In genomic region chr17:45227101-45227591, GRCh38 we compare ENCODE assay signal across 8 cellular contexts. TPM values are rescaled to one million over a fixed set of nuclear protein-coding genes. Genes with fewer than 3 reads are reported as not detected.
DNase-seq lines count a peak whose midpoint lies in the region; ATAC-seq and TF ChIP-seq lines count a peak whose summit lies in the region.

No MANE protein-coding gene starts in this region.

- intact Hi-C loops in CD8-positive, alpha-beta T cell (cut with DNase I, micrococcal nuclease) = loop anchor here in 1 of 2 experiments (2.0 to 5.0 kb wide), 2 partner anchors 35 to 78 kb away; partner anchors contain the start of genes HEXIM1 and SPATA32
- intact Hi-C loops in activated T-helper 2 cell treated with anti-CD3 and anti-CD28 coated beads, Interferon-gamma antibody, Interleukin-2, Interleukin-4, amounts not matched to agents 10 μg/mL and 5 μg/mL and 100 μg/mL, durations not matched to agents 14 hours and 24 hours and 36 hours (cut with micrococcal nuclease) = no loop called here

- peak overlapping the region; percentile 84 for H3K4me3 ChIP-seq in CD8-positive, alpha-beta T cell (ENCODE audit: low read depth, low read length)
- H3K4me3 ChIP-seq in muscle layer of colon (ENCODE audit: low read depth in 1 of 2, low read length in 2 of 2) = no peak overlapping the region

- H3K4me1 Mint-ChIP-seq in CD8-positive, alpha-beta T cell (ENCODE audit: low read depth) = peaks cover 70% of the 10 kb centered on the region
- peaks cover 72% of the 10 kb centered on the region for H3K4me1 Mint-ChIP-seq in activated T-helper 2 cell treated with anti-CD3 and anti-CD28 coated beads, Interferon-gamma antibody, Interleukin-2, Interleukin-4, amounts not matched to agents 10 μg/mL and 5 μg/mL and 100 μg/mL, durations not matched to agents 14 hours and 24 hours and 36 hours (ENCODE audit: low read depth)

- H3K9ac ChIP-seq in muscle layer of colon (ENCODE audit: low read length) = no peak overlapping the region

- H3K27me3 Mint-ChIP-seq in CD8-positive, alpha-beta T cell (ENCODE audit: low read depth) = no peaks in the 10 kb centered on the region
- no peaks in the 10 kb centered on the region for H3K27me3 Mint-ChIP-seq in activated T-helper 2 cell treated with anti-CD3 and anti-CD28 coated beads, Interferon-gamma antibody, Interleukin-2, Interleukin-4, amounts not matched to agents 10 μg/mL and 5 μg/mL and 100 μg/mL, durations not matched to agents 14 hours and 24 hours and 36 hours (ENCODE audit: low read depth)

- peak overlapping the region; percentile 100 for H3K27ac Mint-ChIP-seq in CD8-positive, alpha-beta T cell
- H3K27ac Mint-ChIP-seq in activated T-helper 2 cell treated with anti-CD3 and anti-CD28 coated beads, Interferon-gamma antibody, Interleukin-2, Interleukin-4, amounts not matched to agents 10 μg/mL and 5 μg/mL and 100 μg/mL, durations not matched to agents 14 hours and 24 hours and 36 hours = peak overlapping the region; percentile 97

- H3K9me3 Mint-ChIP-seq in CD8-positive, alpha-beta T cell = no peaks in the 10 kb centered on the region
- H3K9me3 Mint-ChIP-seq in activated T-helper 2 cell treated with anti-CD3 and anti-CD28 coated beads, Interferon-gamma antibody, Interleukin-2, Interleukin-4, amounts not matched to agents 10 μg/mL and 5 μg/mL and 100 μg/mL, durations not matched to agents 14 hours and 24 hours and 36 hours = no peaks in the 10 kb centered on the region

- H3K4me1 ChIP-seq in CD8-positive, alpha-beta T cell (ENCODE audit: insufficient read depth, low read length) = peaks cover 78% of the 10 kb centered on the region
- peaks cover 8% of the 10 kb centered on the region for H3K4me1 ChIP-seq in muscle layer of colon (ENCODE audit: insufficient read depth, low read length)

- POLR2A ChIA-PET in CD8-positive, alpha-beta T cell (lab: Charles Lee) = interaction anchor here (0.8 to 7.1 kb wide), 8 partner anchors 6 to 90 kb away, joined by 3 to 124 read pairs (median 18); partner anchors contain the start of genes FMNL1, HEXIM1, HEXIM2 and MAP3K14

- peak in 1 of 7 experiments; percentile 33 for DNase-seq in CD8-positive, alpha-beta T cell
- no peak for DNase-seq in activated T-helper 2 cell treated with anti-CD3 and anti-CD28 coated beads, Interferon-gamma antibody, Interleukin-2, Interleukin-4, amounts not matched to agents 10 μg/mL and 5 μg/mL and 100 μg/mL, durations not matched to agents 14 hours and 24 hours and 36 hours (ENCODE audit: low spot score)
- DNase-seq in NCI-H526 (lab: John Stamatoyannopoulos, UW) = no peak

- ATAC-seq in CD8-positive, alpha-beta T cell = no peak
- ATAC-seq in HG03066 (IDR thresholded peaks at IDR 0.05; ENCODE audit: low read depth, unreplicated experiment) (peak; percentile 32), GM21447 (IDR thresholded peaks at IDR 0.05; ENCODE audit: unreplicated experiment) (no peak), HG03280 (IDR thresholded peaks at IDR 0.05; ENCODE audit: unreplicated experiment) (no peak), GM21367 (IDR thresholded peaks at IDR 0.05; ENCODE audit: unreplicated experiment) (no peak)

- no peaks in the 10 kb centered on the region for H3K36me3 ChIP-seq in CD8-positive, alpha-beta T cell (ENCODE audit: insufficient read depth, low read length)
- H3K36me3 ChIP-seq in muscle layer of colon (ENCODE audit: insufficient read depth, low read length) = no peaks in the 10 kb centered on the region

- H3K9me3 ChIP-seq in CD8-positive, alpha-beta T cell (ENCODE audit: low read length) = no peaks in the 10 kb centered on the region
- no peaks in the 10 kb centered on the region for H3K9me3 ChIP-seq in muscle layer of colon (ENCODE audit: low read length)

- CTCF ChIA-PET in CD8-positive, alpha-beta T cell (lab: Charles Lee) = interaction anchor here (1.9 to 36.1 kb wide), 4 partner anchors 3 to 92 kb away, joined by 7 to 1097 read pairs (median 553); partner anchors contain the start of genes ACBD4 and FMNL1

- H3K36me3 Mint-ChIP-seq in CD8-positive, alpha-beta T cell = peaks cover 23% of the 10 kb centered on the region
- H3K36me3 Mint-ChIP-seq in activated T-helper 2 cell treated with anti-CD3 and anti-CD28 coated beads, Interferon-gamma antibody, Interleukin-2, Interleukin-4, amounts not matched to agents 10 μg/mL and 5 μg/mL and 100 μg/mL, durations not matched to agents 14 hours and 24 hours and 36 hours (ENCODE audit: low read depth) = peaks cover 70% of the 10 kb centered on the region

- H3K27ac ChIP-seq in CD8-positive, alpha-beta T cell (ENCODE audit: low read depth, low read length) = peak overlapping the region; percentile 97
- H3K27ac ChIP-seq in muscle layer of colon (ENCODE audit: low read depth, low read length) = peak overlapping the region; percentile 47

- peak overlapping the region; percentile 100 for H3K4me3 Mint-ChIP-seq in CD8-positive, alpha-beta T cell
- peak overlapping the region; percentile 98 for H3K4me3 Mint-ChIP-seq in activated T-helper 2 cell treated with anti-CD3 and anti-CD28 coated beads, Interferon-gamma antibody, Interleukin-2, Interleukin-4, amounts not matched to agents 10 μg/mL and 5 μg/mL and 100 μg/mL, durations not matched to agents 14 hours and 24 hours and 36 hours (ENCODE audit: low read depth)

- H3K27me3 ChIP-seq in CD8-positive, alpha-beta T cell (ENCODE audit: insufficient read depth, low read length) = no peaks in the 10 kb centered on the region
- peaks cover 0 to 10% of the 10 kb centered on the region in 2 donors for H3K27me3 ChIP-seq in muscle layer of colon (ENCODE audit: control insufficient read depth in 1 of 2, insufficient read depth in 2 of 2, low read length in 2 of 2)

- no peak for TF ChIP-seq CTCF in CD8-positive, alpha-beta T cell (IDR thresholded peaks at IDR 0.05)

RNA-seq across cellular contexts. Expression of gene FMNL1, which starts 5.5 kb away (rescaled TPM):
- 100 to 1,000 TPM; 527 to 558 TPM for total RNA-seq in CD8-positive, alpha-beta T cell
- 469 and 475 TPM in 2 replicates for total RNA-seq in activated T-helper 2 cell treated with anti-CD3 and anti-CD28 coated beads, Interferon-gamma antibody, Interleukin-2, Interleukin-4, amounts not matched to agents 10 μg/mL and 5 μg/mL and 100 μg/mL, durations not matched to agents 14 hours and 24 hours and 36 hours

RNA-seq across cellular contexts. Expression of gene SPATA32, which starts 34.7 kb away (rescaled TPM):
- under 1 TPM in 1 of 2 experiments, not detected in 1; 0.22 TPM for total RNA-seq in CD8-positive, alpha-beta T cell
- 0.37 and 0.67 TPM in 2 replicates for total RNA-seq in activated T-helper 2 cell treated with anti-CD3 and anti-CD28 coated beads, Interferon-gamma antibody, Interleukin-2, Interleukin-4, amounts not matched to agents 10 μg/mL and 5 μg/mL and 100 μg/mL, durations not matched to agents 14 hours and 24 hours and 36 hours
